Comparison of ENCODE assay signal across 8 cellular contexts in genomic region chr22:23913661-23914353, GRCh38. TPM values are rescaled to one million over a fixed set of nuclear protein-coding genes. Genes with fewer than 3 reads are reported as not detected.
A peak's percentile ranks its signal among the peaks of the same experiment; 100 is the strongest.
DNase-seq lines count a peak whose midpoint lies in the region; ATAC-seq, FAIRE-seq and TF ChIP-seq lines count a peak whose summit lies in the region.

No MANE protein-coding gene starts in this region.

- no peak for TF ChIP-seq CTCF in RWPE1 (conservative IDR thresholded peaks at IDR 0.05; ENCODE audit: low read depth)
- no peak for TF ChIP-seq CTCF in fibroblast of pulmonary artery (IDR thresholded peaks at IDR 0.05; ENCODE audit: low read length, missing control alignments)
- no peak for TF ChIP-seq CTCF in natural killer cell (IDR thresholded peaks at IDR 0.05)

- TF ChIP-seq POLR2A in H54 (IDR thresholded peaks at IDR 0.05; ENCODE audit: low read depth, low read length) = peak; percentile 90

- no peaks in the 10 kb centered on the region for H3K36me3 Mint-ChIP-seq in natural killer cell

- H3K9me3 Mint-ChIP-seq in natural killer cell = no peaks in the 10 kb centered on the region

- DNase-seq in EL (peak; percentile 100), H54 (ENCODE audit: insufficient read length, low spot score) (peak; percentile 86), LoVo (ENCODE audit: low spot score) (peak; percentile 98), RWPE1 (ENCODE audit: low spot score) (peak; percentile 98), fibroblast of pulmonary artery (ENCODE audit: low read depth) (peak; percentile 99), natural killer cell (peak; percentile 98)
- peak; percentile 99 for DNase-seq in activated effector memory CD4-positive, alpha-beta T cell treated with Interleukin-2 at 50 U/mL for 16 hours
- DNase-seq in stimulated activated naive CD4-positive, alpha-beta T cell (lab: John Stamatoyannopoulos, UW) = peak; percentile 93 to 98 (median 95)

- CTCF ChIA-PET in RWPE1 (lab: Yijun Ruan, JAX) = no interaction called here

- peak overlapping the region; percentile 95 to 98 for H3K27ac Mint-ChIP-seq in natural killer cell

- FAIRE-seq in H54 (lab: Jason Lieb, UNC) = peak; percentile 93

- H3K4me1 Mint-ChIP-seq in natural killer cell = peaks cover 8 to 22% of the 10 kb centered on the region in 2 donors

- POLR2A ChIA-PET in RWPE1 (lab: Yijun Ruan, JAX; ENCODE audit: low non-redundant PET) = interaction anchor here (0.9 to 1.6 kb wide), 3 partner anchors 10 to 19 kb away, joined by 3 to 7 read pairs (median 4); partner anchors contain the start of gene MIF

- intact Hi-C loops in natural killer cell (cut with micrococcal nuclease) = loop anchor here (1.0 kb wide), 1 partner anchor 19 kb away; no protein-coding TSS in a partner anchor

- peak overlapping the region; percentile 90 for H3K27ac ChIP-seq in RWPE1

- peak overlapping the region; percentile 96 for H3K4me3 Mint-ChIP-seq in natural killer cell

- ATAC-seq in natural killer cell = peak; percentile 99 to 100 (median 99)

- H3K4me3 ChIP-seq in fibroblast of pulmonary artery (replicated peaks; ENCODE audit: low read depth, low read length) = peak overlapping the region; percentile 70

- H3K27me3 Mint-ChIP-seq in natural killer cell (ENCODE audit: low read depth in 2 of 2) = no peaks in the 10 kb centered on the region

RNA-seq across cellular contexts. Expression of gene MIF, which starts 19.6 kb away (rescaled TPM):
- total RNA-seq in natural killer cell = 100 to 1,000 TPM; 115 to 182 (median 133) TPM

RNA-seq across cellular contexts. Expression of gene GSTT2B, which starts 47.2 kb away (rescaled TPM):
- not detected for total RNA-seq in natural killer cell

RNA-seq across cellular contexts. Expression of gene DDTL, which starts 52.9 kb away (rescaled TPM):
- 1 to 10 TPM in 1 of 3 donors, not detected in 2; 5.0 TPM for total RNA-seq in natural killer cell

RNA-seq across cellular contexts. Expression of gene SLC2A11, which starts 56.1 kb away (rescaled TPM):
- 10 to 100 TPM in 2 of 3 donors, 1 to 10 TPM in 1; 9.2 to 14.1 (median 11.8) TPM for total RNA-seq in natural killer cell

Comparison
In these comparisons a context has a peak if more than half of its experiments do, and no peak if none do; other contexts are left out.
1. Peak in every context shown above with its lines: DNase-seq, ATAC-seq, H3K4me3 ChIP-seq and H3K27ac ChIP-seq.